In genomic region chr14:88380405-88380804, GRCh38 we compare ENCODE assay signal across 8 cellular contexts. TPM values are rescaled to one million over a fixed set of nuclear protein-coding genes. Genes with fewer than 3 reads are reported as not detected.
DNase-seq lines count a peak whose midpoint lies in the region; TF ChIP-seq lines count a peak whose summit lies in the region.
"Had no signal": no experiment of that assay in that cellular context is flagged by ENCODE, and none has a peak within 500 bp of the region (broad histone marks: within the 10 kb centered on the region; RNA-seq: fewer than 3 reads in every experiment).

No MANE protein-coding gene starts in this region.

- H3K4me1 ChIP-seq in vagina: peaks cover 7% of the 10 kb centered on the region

- intact Hi-C loops in vagina (cut with DNase I): no loop called here

- no peaks in the 10 kb centered on the region for H3K9me3 ChIP-seq in vagina

- no peak overlapping the region for H3K27ac ChIP-seq in vagina

- H3K4me3 ChIP-seq in vagina: no peak overlapping the region

- TF ChIP-seq CTCF in vagina (IDR thresholded peaks at IDR 0.05): no peak

- no peaks in the 10 kb centered on the region for H3K36me3 ChIP-seq in vagina

- H3K27me3 ChIP-seq in vagina: no peaks in the 10 kb centered on the region

- no peak for TF ChIP-seq POLR2A in vagina (IDR thresholded peaks at IDR 0.05)

- peak; percentile 3 for DNase-seq in EL
- DNase-seq in LoVo (ENCODE audit: low spot score): peak; percentile 7
- DNase-seq in amniotic epithelial cell (ENCODE audit: low read depth): peak; percentile 11
- peak; percentile 42 for DNase-seq in midbrain (lab: John Stamatoyannopoulos, UW)
- no peak for DNase-seq in putamen (ENCODE audit: low spot score)
- DNase-seq in vagina (ENCODE audit: extremely low spot score in 2 of 2): no peak
- DNase-seq in 8988T: no peak
- DNase-seq: activated naive CD4-positive, alpha-beta T cell treated with anti-CD3 and anti-CD28 coated beads for 36 hours had no signal

RNA-seq across cellular contexts. Expression of gene SPATA7, which starts 5.1 kb away (rescaled TPM):
- 9.6 TPM for total RNA-seq in vagina

RNA-seq across cellular contexts. Expression of gene KCNK10, which starts 57.3 kb away (rescaled TPM):
- total RNA-seq in vagina: 0.25 TPM
- total RNA-seq: activated naive CD4-positive, alpha-beta T cell treated with anti-CD3 and anti-CD28 coated beads for 36 hours had no signal

Comparison
In these comparisons a context has a peak if more than half of its experiments do, and no peak if none do; other contexts are left out.
1. DNase-seq: peak in EL (single experiment), LoVo (single experiment), amniotic epithelial cell (single experiment) and midbrain (single experiment); none in putamen (single experiment), vagina (0 of 2) and 8988T (single experiment).